In genomic region chr20:35251613-35251940, GRCh38 we compare ENCODE assay signal across 28 cellular contexts. TPM values are rescaled to one million over a fixed set of nuclear protein-coding genes. Genes with fewer than 3 reads are reported as not detected.
DNase-seq lines count a peak whose midpoint lies in the region; ATAC-seq and TF ChIP-seq lines count a peak whose summit lies in the region.
"Had no signal": no experiment of that assay in that cellular context is flagged by ENCODE, and none has a peak within 500 bp of the region (broad histone marks: within the 10 kb centered on the region; RNA-seq: fewer than 3 reads in every experiment).

No MANE protein-coding gene starts in this region.

- H3K4me1 Mint-ChIP-seq in T-helper 2 cell treated with Interferon-gamma antibody and Interleukin-4, amounts not matched to agents 5 μg/mL and 100 μg/mL, for 36 hours (ENCODE audit: low read depth): peaks cover 17% of the 10 kb centered on the region
- peaks cover 17% of the 10 kb centered on the region for H3K4me1 Mint-ChIP-seq in activated T-helper 17 cell treated with anti-CD3 and anti-CD28 coated beads, Interleukin-2, amount 50 U/mL, for 72 hours
- H3K4me1 Mint-ChIP-seq in natural killer cell: peaks cover 24% of the 10 kb centered on the region in 2 donors

- no peak for DNase-seq in T-helper 2 cell treated with Interferon-gamma antibody and Interleukin-4, amounts not matched to agents 5 μg/mL and 100 μg/mL, for 36 hours (ENCODE audit: low spot score)
- DNase-seq in T-helper 2 cell (no peak), natural killer cell (no peak), ecto neural progenitor cell (ENCODE audit: low spot score) (no peak), foreskin melanocyte (no peak)
- DNase-seq: 8988T; activated CD4-positive, CD25-positive, alpha-beta regulatory T cell; activated CD8-positive, alpha-beta memory T cell treated with anti-CD3 and anti-CD28 coated beads, Interleukin-2, amount 50 U/mL, for 48 hours; brain microvascular endothelial cell; DMS153; foreskin keratinocyte; NCI-H1436; NCI-H2171; NCI-H748 treated with DMSO at 0.1 percent for 48 hours; nephron progenitor cell; SHP77; stimulated activated CD4-positive, alpha-beta T cell treated with anti-CD3 and anti-CD28 coated beads, Interleukin-2, amount 100 ng/mL, for 48 hours; stomach had no signal

- intact Hi-C loops in natural killer cell (cut with micrococcal nuclease): loop anchor here (10.0 kb wide), 1 partner anchor 363 kb away; the partner anchor contains the start of gene SPAG4

- no peaks in the 10 kb centered on the region for H3K36me3 Mint-ChIP-seq in T-helper 2 cell treated with Interferon-gamma antibody and Interleukin-4, amounts not matched to agents 5 μg/mL and 100 μg/mL, for 36 hours (ENCODE audit: low read depth)
- H3K36me3 Mint-ChIP-seq in activated T-helper 17 cell treated with anti-CD3 and anti-CD28 coated beads, Interleukin-2, amount 50 U/mL, for 72 hours (ENCODE audit: low read depth): peaks cover 9% of the 10 kb centered on the region
- H3K36me3 Mint-ChIP-seq in natural killer cell: no peaks in the 10 kb centered on the region

- peak overlapping the region; percentile 94 for H3K27ac Mint-ChIP-seq in T-helper 2 cell treated with Interferon-gamma antibody and Interleukin-4, amounts not matched to agents 5 μg/mL and 100 μg/mL, for 36 hours
- peak overlapping the region; percentile 88 for H3K27ac Mint-ChIP-seq in activated T-helper 17 cell treated with anti-CD3 and anti-CD28 coated beads, Interleukin-2, amount 50 U/mL, for 72 hours
- peak overlapping the region; percentile 94 to 95 for H3K27ac Mint-ChIP-seq in natural killer cell
- H3K27ac Mint-ChIP-seq: dendritic cell treated with granulocyte-macrophage colony-stimulating factor and Interleukin-4, amounts not matched to agents 40 ng/mL and 50 ng/mL, for 4 days; nephron progenitor cell; progenitor cell of endocrine pancreas had no signal

- H3K4me3 Mint-ChIP-seq in T-helper 2 cell treated with Interferon-gamma antibody and Interleukin-4, amounts not matched to agents 5 μg/mL and 100 μg/mL, for 36 hours: peak overlapping the region; percentile 70
- H3K4me3 Mint-ChIP-seq in activated T-helper 17 cell treated with anti-CD3 and anti-CD28 coated beads, Interleukin-2, amount 50 U/mL, for 72 hours: peak overlapping the region; percentile 46
- H3K4me3 Mint-ChIP-seq in natural killer cell: peak overlapping the region; percentile 83
- H3K4me3 Mint-ChIP-seq: dendritic cell treated with granulocyte-macrophage colony-stimulating factor and Interleukin-4, amounts not matched to agents 40 ng/mL and 50 ng/mL, for 4 days; nephron progenitor cell had no signal

- TF ChIP-seq CTCF in natural killer cell (IDR thresholded peaks at IDR 0.05): no peak

- H3K27me3 Mint-ChIP-seq in T-helper 2 cell treated with Interferon-gamma antibody and Interleukin-4, amounts not matched to agents 5 μg/mL and 100 μg/mL, for 36 hours (ENCODE audit: low read depth): no peaks in the 10 kb centered on the region
- H3K27me3 Mint-ChIP-seq in activated T-helper 17 cell treated with anti-CD3 and anti-CD28 coated beads, Interleukin-2, amount 50 U/mL, for 72 hours: no peaks in the 10 kb centered on the region
- H3K27me3 Mint-ChIP-seq in natural killer cell (ENCODE audit: low read depth in 2 of 2): no peaks in the 10 kb centered on the region
- H3K27me3 Mint-ChIP-seq: dendritic cell treated with granulocyte-macrophage colony-stimulating factor and Interleukin-4, amounts not matched to agents 40 ng/mL and 50 ng/mL, for 4 days; progenitor cell of endocrine pancreas had no signal

- no peaks in the 10 kb centered on the region for H3K9me3 Mint-ChIP-seq in T-helper 2 cell treated with Interferon-gamma antibody and Interleukin-4, amounts not matched to agents 5 μg/mL and 100 μg/mL, for 36 hours
- H3K9me3 Mint-ChIP-seq in activated T-helper 17 cell treated with anti-CD3 and anti-CD28 coated beads, Interleukin-2, amount 50 U/mL, for 72 hours: no peaks in the 10 kb centered on the region
- H3K9me3 Mint-ChIP-seq in natural killer cell: no peaks in the 10 kb centered on the region
- H3K9me3 Mint-ChIP-seq: dendritic cell treated with granulocyte-macrophage colony-stimulating factor and Interleukin-4, amounts not matched to agents 40 ng/mL and 50 ng/mL, for 4 days; nephron progenitor cell had no signal

- ATAC-seq in GM18867 (IDR thresholded peaks at IDR 0.05; ENCODE audit: unreplicated experiment) (peak; percentile 18), natural killer cell (no peak), GM21786 (IDR thresholded peaks at IDR 0.05; ENCODE audit: unreplicated experiment) (no peak)
- ATAC-seq in activated T-helper 17 cell treated with anti-CD3 and anti-CD28 coated beads, Interleukin-2, amount 50 U/mL, for 72 hours (replicated peaks): no peak
- ATAC-seq: foreskin keratinocyte, HCT116 had no signal

RNA-seq across cellular contexts. Expression of gene MMP24, which starts 25.1 kb away (rescaled TPM):
- total RNA-seq in activated T-helper 17 cell treated with anti-CD3 and anti-CD28 coated beads, Interleukin-2, amount 50 U/mL, for 72 hours: under 1 TPM in 1 of 2 donors, not detected in 1; 0.04 TPM
- total RNA-seq in natural killer cell: under 1 TPM; 0.14 to 0.18 (median 0.16) TPM

RNA-seq across cellular contexts. Expression of gene MMP24OS, which starts 26.3 kb away (rescaled TPM):
- 100 to 1,000 TPM in 1 of 2 donors, 10 to 100 TPM in 1; 38.3 to 104 TPM for total RNA-seq in activated T-helper 17 cell treated with anti-CD3 and anti-CD28 coated beads, Interleukin-2, amount 50 U/mL, for 72 hours
- total RNA-seq in natural killer cell: 10 to 100 TPM; 76.5 to 92.7 (median 86.6) TPM

RNA-seq across cellular contexts. Expression of gene EIF6, which starts 33.0 kb away (rescaled TPM):
- 100 to 1,000 TPM in 1 of 2 donors, 10 to 100 TPM in 1; 82.7 to 146 TPM for total RNA-seq in activated T-helper 17 cell treated with anti-CD3 and anti-CD28 coated beads, Interleukin-2, amount 50 U/mL, for 72 hours
- 10 to 100 TPM; 73.9 to 81.4 (median 79.0) TPM for total RNA-seq in natural killer cell

RNA-seq across cellular contexts. Expression of gene FAM83C, which starts 40.6 kb away (rescaled TPM):
- not detected for total RNA-seq in activated T-helper 17 cell treated with anti-CD3 and anti-CD28 coated beads, Interleukin-2, amount 50 U/mL, for 72 hours
- not detected for total RNA-seq in natural killer cell
- total RNA-seq: epithelial cell of proximal tubule; kidney epithelial cell; progenitor cell of endocrine pancreas; skeletal muscle tissue; stomach; T-helper 1 cell treated with Interleukin-12 subunit alpha and Interleukin-12 subunit beta and Interleukin-4 antibody, amounts not matched to agents 30 ng/mL and 1 ng/mL, for 36 hours had no signal
